ENCODE assay signal across 15 cellular contexts in the genomic region with DNA sequence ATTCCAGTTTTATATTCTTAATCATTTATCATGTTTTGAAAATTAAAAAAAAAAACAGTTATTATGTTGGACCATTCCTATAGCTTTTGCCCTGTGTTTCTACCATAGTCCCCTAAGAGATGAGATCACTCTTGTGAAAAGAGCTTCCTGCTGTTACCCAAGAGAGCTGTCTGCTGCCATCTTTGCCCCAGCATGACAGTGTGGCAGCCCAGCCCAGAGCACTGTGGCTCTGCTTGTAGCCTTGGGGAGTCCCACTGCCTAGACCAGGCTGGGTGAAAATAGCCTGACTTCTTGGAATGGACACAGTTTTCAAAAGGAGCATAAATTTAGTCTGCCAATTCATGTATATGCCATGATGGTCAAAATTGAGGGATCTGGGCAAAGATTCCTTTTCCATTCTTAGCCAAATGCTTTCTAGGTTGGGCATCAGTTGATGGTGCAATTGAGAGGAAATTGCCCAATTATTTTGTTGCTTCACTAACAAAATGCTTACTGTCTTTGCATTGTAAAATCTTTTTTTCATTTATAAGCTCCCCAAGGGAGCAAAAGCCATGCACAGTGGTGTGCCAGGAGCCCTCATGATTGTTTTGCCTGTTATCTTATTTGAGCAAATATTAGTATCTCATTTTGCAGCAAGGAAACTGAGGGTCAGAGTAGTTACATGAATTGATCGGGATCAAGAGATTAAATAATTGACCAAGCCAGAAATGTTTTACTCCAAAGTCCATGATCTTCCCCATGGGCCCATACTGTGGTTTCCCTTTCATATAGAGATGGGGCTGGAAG.
"Had no signal": no experiment of that assay in that cellular context is flagged by ENCODE, and none has a peak within 500 bp of the region (broad histone marks: within the 10 kb centered on the region; RNA-seq: fewer than 3 reads in every experiment).

No MANE protein-coding gene starts in this region.

- H3K27me3 ChIP-seq: neural progenitor cell, ovary had no signal

- ATAC-seq: activated T-helper 17 cell treated with anti-CD3 and anti-CD28 coated beads, Interleukin-2, amount 50 U/mL, for 72 hours; lower lobe of right lung; stimulated activated naive CD8-positive, alpha-beta T cell treated with anti-CD3 and anti-CD28 coated beads, Interleukin-15, amount 100 ng/mL, for 72 hours had no signal

- H3K4me3 Mint-ChIP-seq: activated naive CD4-positive, alpha-beta T cell treated with anti-CD3 and anti-CD28 coated beads for 36 hours; activated T-helper 17 cell treated with anti-CD3 and anti-CD28 coated beads, Interleukin-2, amount 50 U/mL, for 72 hours; neural progenitor cell; stimulated activated naive CD8-positive, alpha-beta T cell treated with anti-CD3 and anti-CD28 coated beads, Interleukin-15, amount 100 ng/mL, for 72 hours had no signal

- H3K4me3 ChIP-seq: lower lobe of right lung, neural progenitor cell, ovary, thoracic aorta had no signal

- H3K9ac ChIP-seq: neural progenitor cell had no signal

- H3K36me3 ChIP-seq: lower lobe of right lung, ovary, thoracic aorta had no signal

- H3K4me2 ChIP-seq: neural progenitor cell had no signal

- H3K27ac Mint-ChIP-seq: activated naive CD4-positive, alpha-beta T cell treated with anti-CD3 and anti-CD28 coated beads for 36 hours; activated T-helper 17 cell treated with anti-CD3 and anti-CD28 coated beads, Interleukin-2, amount 50 U/mL, for 72 hours; neural progenitor cell; stimulated activated naive CD8-positive, alpha-beta T cell treated with anti-CD3 and anti-CD28 coated beads, Interleukin-15, amount 100 ng/mL, for 72 hours had no signal

- H3K4me1 ChIP-seq: lower lobe of right lung, neural progenitor cell had no signal

- H3K9me3 ChIP-seq: lower lobe of right lung, ovary had no signal

- DNase-seq: activated CD4-positive, alpha-beta T cell treated with anti-CD3 and anti-CD28 coated beads, Interleukin-2, amount 50 U/mL, for 1 hour; activated naive CD4-positive, alpha-beta T cell treated with anti-CD3 and anti-CD28 coated beads for 36 hours; activated T-cell treated with anti-CD3 and anti-CD28 coated beads for 4 hours; effector memory CD4-positive, alpha-beta T cell; glutamatergic neuron; lower lobe of right lung; midbrain; ovary; stimulated activated CD4-positive, alpha-beta T cell treated with anti-CD3 and anti-CD28 coated beads, Interleukin-15, amount 100 ng/mL, for 24 hours; stimulated activated CD4-positive, alpha-beta T cell treated with anti-CD3 and anti-CD28 coated beads, Interleukin-4, amount 100 ng/mL, for 4 hours; stimulated activated naive CD8-positive, alpha-beta T cell treated with anti-CD3 and anti-CD28 coated beads, Interleukin-15, amount 100 ng/mL, for 72 hours had no signal

- H3K36me3 Mint-ChIP-seq: neural progenitor cell had no signal

- H3K27ac ChIP-seq: epithelial cell of prostate, lower lobe of right lung, neural progenitor cell, ovary, thoracic aorta had no signal

- H3K4me1 Mint-ChIP-seq: activated T-helper 17 cell treated with anti-CD3 and anti-CD28 coated beads, Interleukin-2, amount 50 U/mL, for 72 hours; neural progenitor cell; stimulated activated naive CD8-positive, alpha-beta T cell treated with anti-CD3 and anti-CD28 coated beads, Interleukin-15, amount 100 ng/mL, for 72 hours had no signal
